Comparison of ENCODE assay signal across 19 cellular contexts in genomic region chr14:94112513-94113060, GRCh38. TPM values are rescaled to one million over a fixed set of nuclear protein-coding genes. Genes with fewer than 3 reads are reported as not detected.
DNase-seq lines count a peak whose midpoint lies in the region; ATAC-seq and TF ChIP-seq lines count a peak whose summit lies in the region.
"Had no signal": no experiment of that assay in that cellular context is flagged by ENCODE, and none has a peak within 500 bp of the region (broad histone marks: within the 10 kb centered on the region; RNA-seq: fewer than 3 reads in every experiment).

No MANE protein-coding gene starts in this region.

- intact Hi-C loops in colonic mucosa (cut with DNase I): no loop called here
- intact Hi-C loops in lower lobe of right lung (cut with DNase I): no loop called here
- intact Hi-C loops in testis (cut with DNase I; ENCODE audit: low total_unique reads): no loop called here

- POLR2A ChIA-PET in SK-N-SH (lab: Yijun Ruan, JAX): no interaction called here

- H3K27me3 Mint-ChIP-seq in activated CD8-positive, alpha-beta memory T cell treated with anti-CD3 and anti-CD28 coated beads, Interleukin-2, amount 10 ng/mL, durations not matched to agents 7 days and 5 days: peaks cover 8% of the 10 kb centered on the region

- peak overlapping the region; percentile 74 for H3K27ac ChIP-seq in colonic mucosa
- peak overlapping the region; percentile 89 for H3K27ac ChIP-seq in lower lobe of right lung
- peak overlapping the region; percentile 86 to 91 for H3K27ac ChIP-seq in testis
- H3K27ac ChIP-seq in SK-N-SH (ENCODE audit: low read depth in 2 of 2, low read length in 1 of 2): no peak overlapping the region
- H3K27ac ChIP-seq: HL-60, KMS-11 had no signal

- no peaks in the 10 kb centered on the region for H4K20me1 ChIP-seq in SK-N-SH (ENCODE audit: insufficient read depth)

- CTCF ChIA-PET in activated CD8-positive, alpha-beta memory T cell treated with anti-CD3 and anti-CD28 coated beads, Interleukin-2, amount 10 ng/mL, durations not matched to agents 7 days and 5 days (lab: Charles Lee): interaction anchor here (1.4 to 1.5 kb wide), 2 partner anchors 24 to 77 kb away, joined by 5 read pairs; no protein-coding TSS in a partner anchor
- CTCF ChIA-PET in SK-N-SH (lab: Yijun Ruan, JAX): interaction anchor here (2.7 to 3.3 kb wide), 3 partner anchors 20 to 62 kb away, joined by 11 to 14 read pairs (median 12); no protein-coding TSS in a partner anchor

- 81 to 90% methylated on average over 6 of the region's 6 CpGs for whole genome bisulfite sequencing in testis, 2 donors
- WGBS in SK-N-SH (ENCODE audit: low lambda C conversion rate): 85% methylated on average over 5 of the region's 6 CpGs

- H3K9me3 ChIP-seq in colonic mucosa (no peaks in the 10 kb centered on the region), lower lobe of right lung (no peaks in the 10 kb centered on the region), testis (no peaks in the 10 kb centered on the region), SK-N-SH (no peaks in the 10 kb centered on the region)
- H3K9me3 ChIP-seq: prostate gland had no signal

- TF ChIP-seq CTCF in colonic mucosa (IDR thresholded peaks at IDR 0.05) (no peak), lower lobe of right lung (IDR thresholded peaks at IDR 0.05) (no peak), testis (IDR thresholded peaks at IDR 0.05) (no peak), SK-N-SH (IDR thresholded peaks at IDR 0.05) (no peak)

- peaks cover 6% of the 10 kb centered on the region for H3K36me3 Mint-ChIP-seq in activated CD8-positive, alpha-beta memory T cell treated with anti-CD3 and anti-CD28 coated beads, Interleukin-2, amount 10 ng/mL, durations not matched to agents 7 days and 5 days
- H3K36me3 Mint-ChIP-seq: CD8-positive, alpha-beta T cell had no signal

- no peaks in the 10 kb centered on the region for H3K4me1 ChIP-seq in colonic mucosa
- H3K4me1 ChIP-seq in lower lobe of right lung: peaks cover 16% of the 10 kb centered on the region
- H3K4me1 ChIP-seq in testis: peaks cover 43% of the 10 kb centered on the region
- H3K4me1 ChIP-seq in SK-N-SH (ENCODE audit: control insufficient read depth in 1 of 2, insufficient read depth in 2 of 2, low read depth in 1 of 2, low read length in 1 of 2): peaks cover 0 to 35% of the 10 kb centered on the region in 2 experiments; a peak in 1 of 4 replicates
- H3K4me1 ChIP-seq: prostate gland had no signal

- H3K27ac Mint-ChIP-seq in activated CD8-positive, alpha-beta memory T cell treated with anti-CD3 and anti-CD28 coated beads, Interleukin-2, amount 10 ng/mL, durations not matched to agents 7 days and 5 days: no peak overlapping the region
- H3K27ac Mint-ChIP-seq: CD8-positive, alpha-beta T cell had no signal

- H3K9me3 Mint-ChIP-seq in activated CD8-positive, alpha-beta memory T cell treated with anti-CD3 and anti-CD28 coated beads, Interleukin-2, amount 10 ng/mL, durations not matched to agents 7 days and 5 days (ENCODE audit: low read depth): no peaks in the 10 kb centered on the region
- H3K9me3 Mint-ChIP-seq: CD8-positive, alpha-beta T cell had no signal

- no peak for TF ChIP-seq POLR2A in testis (IDR thresholded peaks at IDR 0.05)

- no peak for TF ChIP-seq EP300 in SK-N-SH (IDR thresholded peaks at IDR 0.05; ENCODE audit: borderline replicate concordance in 1 of 2, low read depth in 1 of 2, low read length in 1 of 2)

- ATAC-seq in activated CD8-positive, alpha-beta memory T cell treated with anti-CD3 and anti-CD28 coated beads, Interleukin-2, amount 10 ng/mL, durations not matched to agents 7 days and 5 days: no peak
- ATAC-seq in lower lobe of right lung (no peak), GM21717 (IDR thresholded peaks at IDR 0.05; ENCODE audit: unreplicated experiment) (no peak)
- ATAC-seq: activated CD4-positive, CD25-positive, alpha-beta regulatory T cell treated with anti-CD3 and anti-CD28 coated beads, Interleukin-2, amount 50 U/mL, for 24 hours; CD8-positive, alpha-beta T cell had no signal

- TF ChIP-seq RAD21 in SK-N-SH (IDR thresholded peaks at IDR 0.05; ENCODE audit: low read length): no peak

- H3K27me3 ChIP-seq in colonic mucosa (no peaks in the 10 kb centered on the region), lower lobe of right lung (ENCODE audit: low read depth) (no peaks in the 10 kb centered on the region), testis (no peaks in the 10 kb centered on the region), SK-N-SH (ENCODE audit: insufficient read depth) (no peaks in the 10 kb centered on the region)

- H2AFZ ChIP-seq in SK-N-SH (ENCODE audit: low read depth): no peak overlapping the region

- H3K9ac ChIP-seq in colonic mucosa (ENCODE audit: low read depth in 2 of 2, low read length in 2 of 2) (peak overlapping the region in 1 of 2 donors; percentile 43), SK-N-SH (no peak overlapping the region)
- H3K9ac ChIP-seq: KMS-11 had no signal

- peak overlapping the region; percentile 40 for H3K4me3 ChIP-seq in colonic mucosa
- peak overlapping the region; percentile 59 for H3K4me3 ChIP-seq in lower lobe of right lung
- H3K4me3 ChIP-seq in testis: peak overlapping the region in 1 of 2 donors; percentile 57
- H3K4me3 ChIP-seq in SK-N-SH (ENCODE audit: low read depth in 2 of 2, low read length in 1 of 2): no peak overlapping the region
- H3K4me3 ChIP-seq: prostate gland had no signal

- H3K36me3 ChIP-seq in colonic mucosa (no peaks in the 10 kb centered on the region), lower lobe of right lung (peaks cover 7% of the 10 kb centered on the region), testis (ENCODE audit: low read depth, missing control alignments) (no peaks in the 10 kb centered on the region), SK-N-SH (replicated peaks in 1 of 2; ENCODE audit: control insufficient read depth in 1 of 2, insufficient read depth in 2 of 2, low read length in 1 of 2) (peaks cover 0 to 2% of the 10 kb centered on the region in 2 experiments)
- H3K36me3 ChIP-seq: prostate gland had no signal

- no peak for DNase-seq in activated CD8-positive, alpha-beta memory T cell treated with anti-CD3 and anti-CD28 coated beads, Interleukin-2, amount 10 ng/mL, durations not matched to agents 7 days and 5 days
- DNase-seq in activated CD8-positive, alpha-beta memory T cell treated with anti-CD3 and anti-CD28 coated beads for 24 hours: no peak
- DNase-seq in colonic mucosa: no peak
- DNase-seq in lower lobe of right lung: no peak
- peak; percentile 18 for DNase-seq in testis
- no peak for DNase-seq in SK-N-SH
- no peak for DNase-seq in stimulated activated CD4-positive, alpha-beta T cell treated with anti-CD3 and anti-CD28 coated beads, Interleukin-2, amount 100 ng/mL, for 48 hours
- DNase-seq: effector CD4-positive, alpha-beta T cell; naive B cell; NCI-H1436 treated with DMSO at 0.1 percent for 48 hours; NCI-H524 treated with DMSO at 0.1 percent for 48 hours; RPMI8226; T-helper 2 cell had no signal

- H3F3A ChIP-seq in SK-N-SH (replicated peaks; ENCODE audit: insufficient read depth): no peaks in the 10 kb centered on the region

- no peak overlapping the region for H3K4me2 ChIP-seq in SK-N-SH
- H3K4me2 ChIP-seq: KMS-11 had no signal

- H3K4me3 Mint-ChIP-seq in activated CD8-positive, alpha-beta memory T cell treated with anti-CD3 and anti-CD28 coated beads, Interleukin-2, amount 10 ng/mL, durations not matched to agents 7 days and 5 days: peak overlapping the region; percentile 69
- H3K4me3 Mint-ChIP-seq: CD8-positive, alpha-beta T cell had no signal

- H3K4me1 Mint-ChIP-seq in activated CD8-positive, alpha-beta memory T cell treated with anti-CD3 and anti-CD28 coated beads, Interleukin-2, amount 10 ng/mL, durations not matched to agents 7 days and 5 days: peaks cover 28% of the 10 kb centered on the region
- H3K4me1 Mint-ChIP-seq: naive B cell had no signal

- no peaks in the 10 kb centered on the region for H3K9me2 ChIP-seq in SK-N-SH

- no peaks in the 10 kb centered on the region for H3K79me2 ChIP-seq in SK-N-SH (ENCODE audit: insufficient read depth)

TF ChIP-seq in SK-N-SH, 30 proteins besides CTCF, POLR2A, EP300 and RAD21 (continues in another document):
- no peak for TF ChIP-seq NFIC (IDR thresholded peaks at IDR 0.05; ENCODE audit: borderline replicate concordance)

RNA-seq across cellular contexts. Expression of gene IFI27, which starts 2.1 kb away (rescaled TPM):
- total RNA-seq in activated CD8-positive, alpha-beta memory T cell treated with anti-CD3 and anti-CD28 coated beads, Interleukin-2, amount 10 ng/mL, durations not matched to agents 7 days and 5 days: 100 to 1,000 TPM in 1 of 2 experiments, 10 to 100 TPM in 1; 81.5 to 325 TPM
- 100 to 1,000 TPM; 219 to 709 TPM for total RNA-seq in colonic mucosa
- 340 TPM for total RNA-seq in lower lobe of right lung
- total RNA-seq in testis: 100 to 1,000 TPM; 388 to 531 TPM
- 312 TPM for polyA plus RNA-seq in testis (ENCODE audit: insufficient read depth, low read depth, low replicate concordance)
- 1.2 and 2.4 TPM in 2 replicates for polyA plus RNA-seq in SK-N-SH (2012; rRNA removed)
- 0.19 and 1.6 TPM in 2 replicates for polyA plus RNA-seq in SK-N-SH (2012; cell fraction: cytosol; rRNA removed)
- polyA plus RNA-seq in SK-N-SH (2012; cell fraction: nucleus; rRNA removed): 5.0 and 6.8 TPM in 2 replicates

RNA-seq across cellular contexts. Expression of gene IFI27L2, which starts 16.8 kb away (rescaled TPM):
- 100 to 1,000 TPM in 1 of 2 experiments, 10 to 100 TPM in 1; 95.5 to 112 TPM for total RNA-seq in activated CD8-positive, alpha-beta memory T cell treated with anti-CD3 and anti-CD28 coated beads, Interleukin-2, amount 10 ng/mL, durations not matched to agents 7 days and 5 days
- 10 to 100 TPM; 27.6 to 51.4 TPM for total RNA-seq in colonic mucosa
- 49.7 TPM for total RNA-seq in lower lobe of right lung
- 100 to 1,000 TPM; 182 to 187 TPM for total RNA-seq in testis
- 71.8 TPM for polyA plus RNA-seq in testis (ENCODE audit: insufficient read depth, low read depth, low replicate concordance)
- polyA plus RNA-seq in SK-N-SH (2012; rRNA removed): 200 and 208 TPM in 2 replicates
- 96.4 and 123 TPM in 2 replicates for polyA plus RNA-seq in SK-N-SH (2012; cell fraction: cytosol; rRNA removed)
- 63.8 and 108 TPM in 2 replicates for polyA plus RNA-seq in SK-N-SH (2012; cell fraction: nucleus; rRNA removed)

RNA-seq across cellular contexts. Expression of gene IFI27L1, which starts 31.5 kb away (rescaled TPM):
- total RNA-seq in activated CD8-positive, alpha-beta memory T cell treated with anti-CD3 and anti-CD28 coated beads, Interleukin-2, amount 10 ng/mL, durations not matched to agents 7 days and 5 days: 10 to 100 TPM; 42.8 to 55.4 TPM
- total RNA-seq in colonic mucosa (10 to 100 TPM; 15.8 to 27.4 TPM), lower lobe of right lung (10.9 TPM), testis (100 to 1,000 TPM; 174 to 219 TPM)
- polyA plus RNA-seq in testis (ENCODE audit: insufficient read depth, low read depth, low replicate concordance) (209 TPM), SK-N-SH (2012; rRNA removed) (35.3 and 41.1 TPM in 2 replicates)
- 31.2 and 32.9 TPM in 2 replicates for polyA plus RNA-seq in SK-N-SH (2012; cell fraction: cytosol; rRNA removed)
- 31.6 and 36.7 TPM in 2 replicates for polyA plus RNA-seq in SK-N-SH (2012; cell fraction: nucleus; rRNA removed)

RNA-seq across cellular contexts. Expression of gene DDX24, which starts 31.6 kb away (rescaled TPM):
- total RNA-seq in activated CD8-positive, alpha-beta memory T cell treated with anti-CD3 and anti-CD28 coated beads, Interleukin-2, amount 10 ng/mL, durations not matched to agents 7 days and 5 days: 100 to 1,000 TPM; 211 to 244 TPM
- total RNA-seq in colonic mucosa (100 to 1,000 TPM; 110 to 142 TPM), lower lobe of right lung (163 TPM), testis (100 to 1,000 TPM; 378 to 485 TPM)
- polyA plus RNA-seq in testis (ENCODE audit: insufficient read depth, low read depth, low replicate concordance) (431 TPM), SK-N-SH (2012; rRNA removed) (108 and 148 TPM in 2 replicates)
- polyA plus RNA-seq in SK-N-SH (2012; cell fraction: cytosol; rRNA removed): 109 and 110 TPM in 2 replicates
- 208 and 215 TPM in 2 replicates for polyA plus RNA-seq in SK-N-SH (2012; cell fraction: nucleus; rRNA removed)

Comparison
In these comparisons a context has a peak if more than half of its experiments do, and no peak if none do; other contexts are left out.
1. H3K27ac ChIP-seq: peak in colonic mucosa (single experiment), lower lobe of right lung (single experiment) and testis (2 of 2); none in SK-N-SH (0 of 2).
2. H3K4me3 ChIP-seq: peak in colonic mucosa (single experiment) and lower lobe of right lung (single experiment); none in SK-N-SH (0 of 2).